In the genomic region with DNA sequence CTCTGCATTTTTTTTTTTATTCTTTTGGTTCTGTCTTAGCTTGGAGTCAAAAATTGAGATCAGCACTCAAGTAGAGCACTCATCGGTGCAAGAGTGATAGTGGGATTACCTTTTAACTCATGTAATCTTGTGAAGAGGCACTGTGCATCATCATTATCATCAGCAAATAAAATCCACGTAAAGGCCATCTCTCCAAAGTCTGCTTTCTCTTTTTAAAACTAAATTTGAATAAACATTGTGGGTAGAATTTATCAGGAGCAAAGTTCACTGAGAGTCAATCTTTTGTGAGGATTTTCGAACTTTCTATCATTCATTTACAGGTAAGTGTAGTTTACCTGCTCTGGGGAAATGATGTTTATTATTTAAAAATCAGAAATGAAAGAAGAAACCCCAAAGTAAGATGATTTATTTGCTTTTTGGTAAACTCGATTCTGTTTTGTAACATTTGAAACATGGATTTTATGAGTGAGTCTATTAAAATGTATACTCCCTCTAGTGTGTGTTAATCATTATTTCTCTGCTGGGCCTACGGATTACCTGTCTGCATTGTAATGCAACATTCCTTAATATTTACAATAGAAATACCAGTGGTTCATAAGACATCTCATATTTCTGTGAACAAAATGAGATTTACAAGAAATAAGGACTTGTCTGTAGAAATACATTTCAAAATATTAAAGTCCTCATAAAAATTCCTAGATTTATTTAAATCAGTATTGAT, we compare ENCODE assay signal across 27 cellular contexts.
"Had no signal": no experiment of that assay in that cellular context is flagged by ENCODE, and none has a peak within 500 bp of the region (broad histone marks: within the 10 kb centered on the region; RNA-seq: fewer than 3 reads in every experiment).

No MANE protein-coding gene starts in this region.

- H3K4me3 Mint-ChIP-seq: activated naive CD4-positive, alpha-beta T cell treated with anti-CD3 and anti-CD28 coated beads, Interleukin-2, amount 10 ng/mL, durations not matched to agents 7 days and 5 days; activated naive CD8-positive, alpha-beta T cell treated with anti-CD3 and anti-CD28 coated beads, Interleukin-2, amount 10 ng/mL, durations not matched to agents 7 days and 5 days; endodermal cell; mesothelial cell of epicardium; stimulated activated memory B cell treated with anti-CD40 and anti-IgM and Interleukin-4, amounts not matched to agents 10 μg/mL and 1 μg/mL and 100 μg/mL, for 72 hours; stimulated activated naive CD8-positive, alpha-beta T cell treated with anti-CD3 and anti-CD28 coated beads, Interleukin-15, amount 100 ng/mL, for 72 hours; type B pancreatic cell had no signal

- H3K36me3 Mint-ChIP-seq: activated naive CD4-positive, alpha-beta T cell treated with anti-CD3 and anti-CD28 coated beads, Interleukin-2, amount 10 ng/mL, durations not matched to agents 7 days and 5 days; activated naive CD8-positive, alpha-beta T cell treated with anti-CD3 and anti-CD28 coated beads, Interleukin-2, amount 10 ng/mL, durations not matched to agents 7 days and 5 days; mesothelial cell of epicardium; naive B cell; stimulated activated memory B cell treated with anti-CD40 and anti-IgM and Interleukin-4, amounts not matched to agents 10 μg/mL and 1 μg/mL and 100 μg/mL, for 72 hours had no signal

- H3K27ac ChIP-seq: ascending aorta, esophagus muscularis mucosa, foreskin keratinocyte, ovary, uterus, VCaP had no signal

- H3K27me3 ChIP-seq: ascending aorta, esophagus muscularis mucosa, foreskin keratinocyte, ovary, uterus had no signal

- DNase-seq: activated CD4-positive, alpha-beta T cell treated with anti-CD3 and anti-CD28 coated beads for 4 hours; activated CD4-positive, alpha-beta T cell treated with anti-CD3 and anti-CD28 coated beads, Interleukin-2, amount 50 U/mL, for 4 hours; activated effector memory CD4-positive, alpha-beta T cell treated with Interleukin-2 at 50 U/mL for 16 hours; activated naive CD4-positive, alpha-beta T cell treated with anti-CD3 and anti-CD28 coated beads, Interleukin-2, amount 10 ng/mL, durations not matched to agents 7 days and 5 days; activated naive CD8-positive, alpha-beta T cell treated with anti-CD3 and anti-CD28 coated beads, Interleukin-2, amount 10 ng/mL, durations not matched to agents 7 days and 5 days; central memory CD4-positive, alpha-beta T cell; endodermal cell; left cardiac atrium; naive B cell; ovary; retina; stimulated activated CD4-positive, alpha-beta T cell treated with anti-CD3 and anti-CD28 coated beads, Interleukin-1b, Interleukin-23, amount 100 ng/mL, for 48 hours; stimulated activated CD4-positive, alpha-beta T cell treated with anti-CD3 and anti-CD28 coated beads, Interleukin-4, amount 100 ng/mL, for 4 hours; stimulated activated CD8-positive, alpha-beta memory T cell treated with anti-CD3 and anti-CD28 coated beads, Interleukin-4, amount 100 ng/mL, for 48 hours; stimulated activated naive CD8-positive, alpha-beta T cell treated with anti-CD3 and anti-CD28 coated beads, Interleukin-15, amount 100 ng/mL, for 72 hours; substantia nigra; T-helper 9 cell; uterus had no signal

- H3K4me1 Mint-ChIP-seq: activated naive CD4-positive, alpha-beta T cell treated with anti-CD3 and anti-CD28 coated beads, Interleukin-2, amount 10 ng/mL, durations not matched to agents 7 days and 5 days; activated naive CD8-positive, alpha-beta T cell treated with anti-CD3 and anti-CD28 coated beads, Interleukin-2, amount 10 ng/mL, durations not matched to agents 7 days and 5 days; mesothelial cell of epicardium; naive B cell; stimulated activated memory B cell treated with anti-CD40 and anti-IgM and Interleukin-4, amounts not matched to agents 10 μg/mL and 1 μg/mL and 100 μg/mL, for 72 hours; stimulated activated naive CD8-positive, alpha-beta T cell treated with anti-CD3 and anti-CD28 coated beads, Interleukin-15, amount 100 ng/mL, for 72 hours had no signal

- H3K27ac Mint-ChIP-seq: activated naive CD4-positive, alpha-beta T cell treated with anti-CD3 and anti-CD28 coated beads, Interleukin-2, amount 10 ng/mL, durations not matched to agents 7 days and 5 days; activated naive CD8-positive, alpha-beta T cell treated with anti-CD3 and anti-CD28 coated beads, Interleukin-2, amount 10 ng/mL, durations not matched to agents 7 days and 5 days; endodermal cell; mesothelial cell of epicardium; naive B cell; progenitor cell of endocrine pancreas; stimulated activated memory B cell treated with anti-CD40 and anti-IgM and Interleukin-4, amounts not matched to agents 10 μg/mL and 1 μg/mL and 100 μg/mL, for 72 hours; stimulated activated naive CD8-positive, alpha-beta T cell treated with anti-CD3 and anti-CD28 coated beads, Interleukin-15, amount 100 ng/mL, for 72 hours; type B pancreatic cell had no signal

- H3K27me3 Mint-ChIP-seq: activated naive CD4-positive, alpha-beta T cell treated with anti-CD3 and anti-CD28 coated beads, Interleukin-2, amount 10 ng/mL, durations not matched to agents 7 days and 5 days; activated naive CD8-positive, alpha-beta T cell treated with anti-CD3 and anti-CD28 coated beads, Interleukin-2, amount 10 ng/mL, durations not matched to agents 7 days and 5 days; naive B cell; progenitor cell of endocrine pancreas; stimulated activated memory B cell treated with anti-CD40 and anti-IgM and Interleukin-4, amounts not matched to agents 10 μg/mL and 1 μg/mL and 100 μg/mL, for 72 hours; stimulated activated naive CD8-positive, alpha-beta T cell treated with anti-CD3 and anti-CD28 coated beads, Interleukin-15, amount 100 ng/mL, for 72 hours; type B pancreatic cell had no signal

- H3K36me3 ChIP-seq: ascending aorta, esophagus muscularis mucosa, ovary, uterus had no signal

- H3K9me3 ChIP-seq: ascending aorta, esophagus muscularis mucosa, ovary, uterus had no signal

- ATAC-seq: foreskin keratinocyte; left cardiac atrium; stimulated activated memory B cell treated with anti-CD40 and anti-IgM and Interleukin-4, amounts not matched to agents 10 μg/mL and 1 μg/mL and 100 μg/mL, for 72 hours; stimulated activated naive CD8-positive, alpha-beta T cell treated with anti-CD3 and anti-CD28 coated beads, Interleukin-15, amount 100 ng/mL, for 72 hours had no signal

- H3K4me1 ChIP-seq: ascending aorta, esophagus muscularis mucosa, uterus had no signal

- H3K9me3 Mint-ChIP-seq: activated naive CD4-positive, alpha-beta T cell treated with anti-CD3 and anti-CD28 coated beads, Interleukin-2, amount 10 ng/mL, durations not matched to agents 7 days and 5 days; activated naive CD8-positive, alpha-beta T cell treated with anti-CD3 and anti-CD28 coated beads, Interleukin-2, amount 10 ng/mL, durations not matched to agents 7 days and 5 days; endodermal cell; mesothelial cell of epicardium; type B pancreatic cell had no signal

- H3K4me2 ChIP-seq: smooth muscle cell had no signal

- H3K4me3 ChIP-seq: ascending aorta, esophagus muscularis mucosa, ovary, smooth muscle cell, uterus had no signal
